In genomic region chr12:49079796-49080195, GRCh38 we compare ENCODE assay signal across 37 cellular contexts. TPM values are rescaled to one million over a fixed set of nuclear protein-coding genes. Genes with fewer than 3 reads are reported as not detected.
"Had no signal": no experiment of that assay in that cellular context is flagged by ENCODE, and none has a peak within 500 bp of the region (broad histone marks: within the 10 kb centered on the region; RNA-seq: fewer than 3 reads in every experiment).

No MANE protein-coding gene starts in this region.

- H3K4me3 ChIP-seq: adrenal gland, breast epithelium, cardiac muscle cell, colonic mucosa, esophagus squamous epithelium had no signal

- DNase-seq: activated CD4-positive, alpha-beta memory T cell treated with anti-CD3 and anti-CD28 coated beads for 36 hours; activated CD4-positive, alpha-beta T cell treated with anti-CD3 and anti-CD28 coated beads for 36 hours; activated CD4-positive, alpha-beta T cell treated with anti-CD3 and anti-CD28 coated beads, Interleukin-2, amount 10 ng/mL, durations not matched to agents 24 days and 14 days; activated CD4-positive, CD25-positive, alpha-beta regulatory T cell; activated CD4-positive, CD25-positive, alpha-beta regulatory T cell treated with anti-CD3 and anti-CD28 coated beads, Interleukin-2, amount 50 U/mL, for 72 hours; activated CD8-positive, alpha-beta memory T cell treated with anti-CD3 and anti-CD28 coated beads, Interleukin-2, amount 10 ng/mL, durations not matched to agents 7 days and 5 days; activated CD8-positive, alpha-beta memory T cell treated with anti-CD3 and anti-CD28 coated beads, Interleukin-2, amount 50 U/mL, for 4 hours; activated CD8-positive, alpha-beta T cell treated with anti-CD3 and anti-CD28 coated beads, Interleukin-2, amount 10 ng/mL, durations not matched to agents 7 days and 5 days; activated effector memory CD4-positive, alpha-beta T cell treated with anti-CD3 and anti-CD28 coated beads, Interleukin-2, amount 50 U/mL, for 16 hours; activated naive CD4-positive, alpha-beta T cell treated with anti-CD3 and anti-CD28 coated beads for 36 hours; activated naive CD8-positive, alpha-beta T cell treated with anti-CD3 and anti-CD28 coated beads for 36 hours; activated naive CD8-positive, alpha-beta T cell treated with anti-CD3 and anti-CD28 coated beads, Interleukin-2, amount 50 U/mL, for 24 hours; activated T-cell treated with anti-CD3 and anti-CD28 coated beads, Interleukin-2, amount 50 U/mL, for 1 hour; activated T-cell treated with anti-CD3 and anti-CD28 coated beads, Interleukin-2, amount 50 U/mL, for 48 hours; adrenal gland; amygdala; aorta; central memory CD4-positive, alpha-beta T cell; cerebellar nuclear complex; colonic mucosa; effector CD8-positive, alpha-beta T cell; esophagus squamous epithelium; head of caudate nucleus; T-helper 2 cell had no signal

- H3K27me3 ChIP-seq: adrenal gland, breast epithelium, cardiac muscle cell, colonic mucosa, esophagus squamous epithelium had no signal

- H3K36me3 ChIP-seq: adrenal gland, breast epithelium, cardiac muscle cell, colonic mucosa, esophagus squamous epithelium had no signal

- FAIRE-seq: endometrium, endothelial cell of umbilical vein, frontal cortex had no signal

- H3K27ac ChIP-seq: adrenal gland, breast epithelium, cardiac muscle cell, colonic mucosa, epithelial cell of prostate, esophagus squamous epithelium had no signal

- H3K4me3 Mint-ChIP-seq: activated CD4-positive, alpha-beta memory T cell treated with anti-CD3 and anti-CD28 coated beads for 36 hours; activated CD4-positive, alpha-beta T cell treated with anti-CD3 and anti-CD28 coated beads for 36 hours; activated CD4-positive, alpha-beta T cell treated with anti-CD3 and anti-CD28 coated beads, Interleukin-2, amount 10 ng/mL, durations not matched to agents 24 days and 14 days; activated CD8-positive, alpha-beta memory T cell treated with anti-CD3 and anti-CD28 coated beads, Interleukin-2, amount 10 ng/mL, durations not matched to agents 7 days and 5 days; activated CD8-positive, alpha-beta T cell treated with anti-CD3 and anti-CD28 coated beads, Interleukin-2, amount 10 ng/mL, durations not matched to agents 7 days and 5 days; activated naive CD4-positive, alpha-beta T cell treated with anti-CD3 and anti-CD28 coated beads for 36 hours; activated naive CD4-positive, alpha-beta T cell treated with anti-CD3 and anti-CD28 coated beads, Interleukin-2, amount 50 U/mL, for 24 hours; activated naive CD8-positive, alpha-beta T cell treated with anti-CD3 and anti-CD28 coated beads for 36 hours; activated naive CD8-positive, alpha-beta T cell treated with anti-CD3 and anti-CD28 coated beads, Interleukin-2, amount 50 U/mL, for 24 hours; activated T-helper 1 cell treated with anti-CD3 and anti-CD28 coated beads, Interleukin-12 subunit alpha, Interleukin-12 subunit beta, Interleukin-2, Interleukin-4 antibody, amounts not matched to agents 30 ng/mL and 10 ng/mL and 1 ng/mL, durations not matched to agents 14 hours and 24 hours and 36 hours; brain had no signal

- H3K4me1 ChIP-seq: adrenal gland, breast epithelium, colonic mucosa, esophagus squamous epithelium had no signal

- H3K4me1 Mint-ChIP-seq: activated CD4-positive, alpha-beta T cell treated with anti-CD3 and anti-CD28 coated beads for 36 hours; activated CD4-positive, alpha-beta T cell treated with anti-CD3 and anti-CD28 coated beads, Interleukin-2, amount 10 ng/mL, durations not matched to agents 24 days and 14 days; activated naive CD4-positive, alpha-beta T cell treated with anti-CD3 and anti-CD28 coated beads, Interleukin-2, amount 50 U/mL, for 24 hours; activated naive CD8-positive, alpha-beta T cell treated with anti-CD3 and anti-CD28 coated beads for 36 hours; activated naive CD8-positive, alpha-beta T cell treated with anti-CD3 and anti-CD28 coated beads, Interleukin-2, amount 50 U/mL, for 24 hours had no signal

- ATAC-seq: activated CD4-positive, alpha-beta T cell treated with anti-CD3 and anti-CD28 coated beads for 36 hours; activated CD8-positive, alpha-beta memory T cell treated with anti-CD3 and anti-CD28 coated beads, Interleukin-2, amount 10 ng/mL, durations not matched to agents 7 days and 5 days; activated CD8-positive, alpha-beta T cell treated with anti-CD3 and anti-CD28 coated beads, Interleukin-2, amount 10 ng/mL, durations not matched to agents 7 days and 5 days; activated naive CD8-positive, alpha-beta T cell treated with anti-CD3 and anti-CD28 coated beads, Interleukin-2, amount 50 U/mL, for 24 hours had no signal

- H3K27me3 Mint-ChIP-seq: activated CD4-positive, alpha-beta memory T cell treated with anti-CD3 and anti-CD28 coated beads for 36 hours; activated CD4-positive, alpha-beta T cell treated with anti-CD3 and anti-CD28 coated beads for 36 hours; activated naive CD4-positive, alpha-beta T cell treated with anti-CD3 and anti-CD28 coated beads, Interleukin-2, amount 50 U/mL, for 24 hours; activated naive CD8-positive, alpha-beta T cell treated with anti-CD3 and anti-CD28 coated beads for 36 hours had no signal

- H3K27ac Mint-ChIP-seq: activated CD4-positive, alpha-beta memory T cell treated with anti-CD3 and anti-CD28 coated beads for 36 hours; activated CD4-positive, alpha-beta T cell treated with anti-CD3 and anti-CD28 coated beads for 36 hours; activated CD4-positive, alpha-beta T cell treated with anti-CD3 and anti-CD28 coated beads, Interleukin-2, amount 10 ng/mL, durations not matched to agents 24 days and 14 days; activated CD8-positive, alpha-beta memory T cell treated with anti-CD3 and anti-CD28 coated beads, Interleukin-2, amount 10 ng/mL, durations not matched to agents 7 days and 5 days; activated CD8-positive, alpha-beta T cell treated with anti-CD3 and anti-CD28 coated beads, Interleukin-2, amount 10 ng/mL, durations not matched to agents 7 days and 5 days; activated naive CD4-positive, alpha-beta T cell treated with anti-CD3 and anti-CD28 coated beads for 36 hours; activated naive CD4-positive, alpha-beta T cell treated with anti-CD3 and anti-CD28 coated beads, Interleukin-2, amount 50 U/mL, for 24 hours; activated naive CD8-positive, alpha-beta T cell treated with anti-CD3 and anti-CD28 coated beads for 36 hours; activated naive CD8-positive, alpha-beta T cell treated with anti-CD3 and anti-CD28 coated beads, Interleukin-2, amount 50 U/mL, for 24 hours; activated T-helper 1 cell treated with anti-CD3 and anti-CD28 coated beads, Interleukin-12 subunit alpha, Interleukin-12 subunit beta, Interleukin-2, Interleukin-4 antibody, amounts not matched to agents 30 ng/mL and 10 ng/mL and 1 ng/mL, durations not matched to agents 14 hours and 24 hours and 36 hours; activated T-helper 2 cell treated with anti-CD3 and anti-CD28 coated beads, Interferon-gamma antibody, Interleukin-2, Interleukin-4, amounts not matched to agents 10 μg/mL and 5 μg/mL and 100 μg/mL, durations not matched to agents 14 hours and 24 hours and 36 hours had no signal

- H3K9me3 ChIP-seq: adrenal gland, breast epithelium, colonic mucosa, esophagus squamous epithelium had no signal

- H3K9me3 Mint-ChIP-seq: activated CD4-positive, alpha-beta memory T cell treated with anti-CD3 and anti-CD28 coated beads for 36 hours; activated CD4-positive, alpha-beta T cell treated with anti-CD3 and anti-CD28 coated beads, Interleukin-2, amount 10 ng/mL, durations not matched to agents 24 days and 14 days; activated naive CD4-positive, alpha-beta T cell treated with anti-CD3 and anti-CD28 coated beads for 36 hours; activated naive CD4-positive, alpha-beta T cell treated with anti-CD3 and anti-CD28 coated beads, Interleukin-2, amount 50 U/mL, for 24 hours; activated naive CD8-positive, alpha-beta T cell treated with anti-CD3 and anti-CD28 coated beads for 36 hours; activated naive CD8-positive, alpha-beta T cell treated with anti-CD3 and anti-CD28 coated beads, Interleukin-2, amount 50 U/mL, for 24 hours; activated T-helper 1 cell treated with anti-CD3 and anti-CD28 coated beads, Interleukin-12 subunit alpha, Interleukin-12 subunit beta, Interleukin-2, Interleukin-4 antibody, amounts not matched to agents 30 ng/mL and 10 ng/mL and 1 ng/mL, durations not matched to agents 14 hours and 24 hours and 36 hours; activated T-helper 2 cell treated with anti-CD3 and anti-CD28 coated beads, Interferon-gamma antibody, Interleukin-2, Interleukin-4, amounts not matched to agents 10 μg/mL and 5 μg/mL and 100 μg/mL, durations not matched to agents 14 hours and 24 hours and 36 hours; brain had no signal

- H3K36me3 Mint-ChIP-seq: activated CD4-positive, alpha-beta memory T cell treated with anti-CD3 and anti-CD28 coated beads for 36 hours; activated CD8-positive, alpha-beta memory T cell treated with anti-CD3 and anti-CD28 coated beads, Interleukin-2, amount 10 ng/mL, durations not matched to agents 7 days and 5 days; activated naive CD4-positive, alpha-beta T cell treated with anti-CD3 and anti-CD28 coated beads, Interleukin-2, amount 50 U/mL, for 24 hours; activated naive CD8-positive, alpha-beta T cell treated with anti-CD3 and anti-CD28 coated beads for 36 hours; brain had no signal

RNA-seq across cellular contexts. Expression of gene DHH, which starts 14.8 kb away (rescaled TPM):
- total RNA-seq: activated CD4-positive, alpha-beta memory T cell treated with anti-CD3 and anti-CD28 coated beads for 36 hours; activated CD4-positive, alpha-beta T cell treated with anti-CD3 and anti-CD28 coated beads for 36 hours; activated CD8-positive, alpha-beta memory T cell treated with anti-CD3 and anti-CD28 coated beads for 36 hours; activated naive CD8-positive, alpha-beta T cell treated with anti-CD3 and anti-CD28 coated beads for 36 hours; activated T-helper 2 cell treated with anti-CD3 and anti-CD28 coated beads, Interferon-gamma antibody, Interleukin-2, Interleukin-4, amounts not matched to agents 10 μg/mL and 5 μg/mL and 100 μg/mL, durations not matched to agents 14 hours and 24 hours and 36 hours; fibroblast of villous mesenchyme; T-helper 1 cell treated with Interleukin-12 subunit alpha and Interleukin-12 subunit beta and Interleukin-4 antibody, amounts not matched to agents 30 ng/mL and 1 ng/mL, for 36 hours had no signal
- polyA plus RNA-seq: cardiac muscle cell had no signal
